18 cellular contexts compared by ENCODE assay signal in the genomic region with DNA sequence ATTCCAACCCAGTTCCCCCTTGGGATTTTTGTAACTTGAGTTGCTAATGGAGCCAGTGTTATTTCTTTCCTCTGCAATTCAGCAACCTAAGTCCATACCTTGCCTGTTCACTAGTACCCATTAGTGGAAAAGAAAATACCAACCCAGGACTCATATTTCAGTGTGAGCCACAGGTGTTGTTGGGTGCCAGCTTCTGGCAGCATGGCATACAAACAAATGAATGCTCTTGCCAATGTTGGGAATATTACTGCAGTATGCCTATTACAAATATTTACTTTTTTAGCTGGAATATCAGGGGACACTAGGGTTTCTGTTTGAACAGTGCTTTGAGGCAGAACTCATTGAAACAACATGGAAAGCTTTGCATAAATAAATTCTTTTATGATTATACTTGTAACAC.
"Had no signal": no experiment of that assay in that cellular context is flagged by ENCODE, and none has a peak within 500 bp of the region (broad histone marks: within the 10 kb centered on the region; RNA-seq: fewer than 3 reads in every experiment).

No MANE protein-coding gene starts in this region.

- DNase-seq: activated CD4-positive, alpha-beta T cell treated with anti-CD3 and anti-CD28 coated beads for 4 hours; activated CD8-positive, alpha-beta memory T cell treated with anti-CD3 and anti-CD28 coated beads for 24 hours; activated naive CD4-positive, alpha-beta T cell treated with anti-CD3 and anti-CD28 coated beads for 36 hours; hypothalamus; left cardiac atrium; mammary epithelial cell; mucosa of descending colon; naive thymus-derived CD8-positive, alpha-beta T cell; nucleus accumbens; psoas muscle; right lobe of liver; spleen; stimulated activated CD4-positive, alpha-beta T cell treated with anti-CD3 and anti-CD28 coated beads, Interleukin-1b, Interleukin-23, amount 100 ng/mL, for 48 hours; stimulated activated naive B cell treated with anti-CD40 and anti-IgM and Interleukin-4, amounts not matched to agents 10 μg/mL and 1 μg/mL and 100 μg/mL, for 72 hours; substantia nigra; trophoblast cell; WERI-Rb-1 had no signal

- H3K4me3 Mint-ChIP-seq: activated naive CD4-positive, alpha-beta T cell treated with anti-CD3 and anti-CD28 coated beads for 36 hours; naive thymus-derived CD8-positive, alpha-beta T cell; stimulated activated naive B cell treated with anti-CD40 and anti-IgM and Interleukin-4, amounts not matched to agents 10 μg/mL and 1 μg/mL and 100 μg/mL, for 72 hours had no signal

- H3K27ac Mint-ChIP-seq: activated naive CD4-positive, alpha-beta T cell treated with anti-CD3 and anti-CD28 coated beads for 36 hours; naive thymus-derived CD8-positive, alpha-beta T cell; stimulated activated naive B cell treated with anti-CD40 and anti-IgM and Interleukin-4, amounts not matched to agents 10 μg/mL and 1 μg/mL and 100 μg/mL, for 72 hours had no signal

- H3K27me3 ChIP-seq: esophagus muscularis mucosa, right lobe of liver, spleen had no signal

- H3K4me1 Mint-ChIP-seq: naive thymus-derived CD8-positive, alpha-beta T cell; stimulated activated naive B cell treated with anti-CD40 and anti-IgM and Interleukin-4, amounts not matched to agents 10 μg/mL and 1 μg/mL and 100 μg/mL, for 72 hours had no signal

- H3K36me3 Mint-ChIP-seq: naive thymus-derived CD8-positive, alpha-beta T cell; stimulated activated naive B cell treated with anti-CD40 and anti-IgM and Interleukin-4, amounts not matched to agents 10 μg/mL and 1 μg/mL and 100 μg/mL, for 72 hours had no signal

- H3K4me1 ChIP-seq: psoas muscle, right lobe of liver, spleen had no signal

- H3K4me3 ChIP-seq: esophagus muscularis mucosa, mucosa of descending colon, psoas muscle, right lobe of liver, spleen had no signal

- H3K36me3 ChIP-seq: esophagus muscularis mucosa, right lobe of liver, spleen, WERI-Rb-1 had no signal

- H3K27ac ChIP-seq: esophagus muscularis mucosa, psoas muscle, right lobe of liver, spleen, WERI-Rb-1 had no signal

- H3K9me3 ChIP-seq: esophagus muscularis mucosa, mucosa of descending colon, psoas muscle, right lobe of liver, spleen had no signal

- H3K27me3 Mint-ChIP-seq: stimulated activated naive B cell treated with anti-CD40 and anti-IgM and Interleukin-4, amounts not matched to agents 10 μg/mL and 1 μg/mL and 100 μg/mL, for 72 hours had no signal

- H3K9me3 Mint-ChIP-seq: activated naive CD4-positive, alpha-beta T cell treated with anti-CD3 and anti-CD28 coated beads for 36 hours; stimulated activated naive B cell treated with anti-CD40 and anti-IgM and Interleukin-4, amounts not matched to agents 10 μg/mL and 1 μg/mL and 100 μg/mL, for 72 hours had no signal
